17 cellular contexts compared by ENCODE assay signal in genomic region chr6:151402228-151402627, GRCh38.
"Had no signal": no experiment of that assay in that cellular context is flagged by ENCODE, and none has a peak within 500 bp of the region (broad histone marks: within the 10 kb centered on the region; RNA-seq: fewer than 3 reads in every experiment).

No MANE protein-coding gene starts in this region.

- H3K4me3 ChIP-seq: ascending aorta, dorsolateral prefrontal cortex, esophagus muscularis mucosa, mucosa of descending colon, thyroid gland, uterus had no signal

- ATAC-seq: activated T-helper 17 cell treated with anti-CD3 and anti-CD28 coated beads, Interleukin-2, amount 50 U/mL, for 72 hours; left cardiac atrium; mucosa of descending colon had no signal

- H3K27me3 Mint-ChIP-seq: activated CD4-positive, alpha-beta memory T cell treated with anti-CD3 and anti-CD28 coated beads for 36 hours; activated naive CD8-positive, alpha-beta T cell treated with anti-CD3 and anti-CD28 coated beads, Interleukin-2, amount 10 ng/mL, durations not matched to agents 7 days and 5 days; activated T-helper 17 cell treated with anti-CD3 and anti-CD28 coated beads, Interleukin-2, amount 50 U/mL, for 72 hours had no signal

- H3K9me3 ChIP-seq: ascending aorta, esophagus muscularis mucosa, mucosa of descending colon, thyroid gland, uterus had no signal

- H3K4me3 Mint-ChIP-seq: activated CD4-positive, alpha-beta memory T cell treated with anti-CD3 and anti-CD28 coated beads for 36 hours; activated naive CD8-positive, alpha-beta T cell treated with anti-CD3 and anti-CD28 coated beads, Interleukin-2, amount 10 ng/mL, durations not matched to agents 7 days and 5 days; activated T-helper 17 cell treated with anti-CD3 and anti-CD28 coated beads, Interleukin-2, amount 50 U/mL, for 72 hours; nephron progenitor cell had no signal

- H3K9me3 Mint-ChIP-seq: activated CD4-positive, alpha-beta memory T cell treated with anti-CD3 and anti-CD28 coated beads for 36 hours; activated naive CD8-positive, alpha-beta T cell treated with anti-CD3 and anti-CD28 coated beads, Interleukin-2, amount 10 ng/mL, durations not matched to agents 7 days and 5 days; activated T-helper 17 cell treated with anti-CD3 and anti-CD28 coated beads, Interleukin-2, amount 50 U/mL, for 72 hours had no signal

- H3K27ac Mint-ChIP-seq: activated naive CD8-positive, alpha-beta T cell treated with anti-CD3 and anti-CD28 coated beads, Interleukin-2, amount 10 ng/mL, durations not matched to agents 7 days and 5 days had no signal

- H3K27ac ChIP-seq: ascending aorta, esophagus muscularis mucosa, thyroid gland, uterus had no signal

- H3K27me3 ChIP-seq: ascending aorta, dorsolateral prefrontal cortex, esophagus muscularis mucosa, thyroid gland, uterus had no signal

- H3K36me3 ChIP-seq: uterus had no signal

- FAIRE-seq: bronchial epithelial cell had no signal

- DNase-seq: activated CD4-positive, alpha-beta memory T cell treated with anti-CD3 and anti-CD28 coated beads for 36 hours; activated CD4-positive, CD25-positive, alpha-beta regulatory T cell treated with anti-CD3 and anti-CD28 coated beads, Interleukin-2, amount 50 U/mL, for 72 hours; activated CD8-positive, alpha-beta memory T cell treated with anti-CD3 and anti-CD28 coated beads, Interleukin-2, amount 50 U/mL, for 4 hours; activated naive CD8-positive, alpha-beta T cell treated with anti-CD3 and anti-CD28 coated beads, Interleukin-2, amount 10 ng/mL, durations not matched to agents 7 days and 5 days; dorsolateral prefrontal cortex; hypothalamus; left cardiac atrium; mucosa of descending colon; nephron progenitor cell; stimulated activated CD4-positive, alpha-beta T cell treated with anti-CD3 and anti-CD28 coated beads, Interleukin-15, amount 100 ng/mL, for 24 hours; stimulated activated CD4-positive, alpha-beta T cell treated with anti-CD3 and anti-CD28 coated beads, Interleukin-4, amount 100 ng/mL, for 4 hours; thyroid gland; uterus had no signal

- H3K4me1 Mint-ChIP-seq: nephron progenitor cell had no signal

- H3K4me1 ChIP-seq: uterus had no signal
